ENCODE assay signal across 24 cellular contexts in the genomic region with DNA sequence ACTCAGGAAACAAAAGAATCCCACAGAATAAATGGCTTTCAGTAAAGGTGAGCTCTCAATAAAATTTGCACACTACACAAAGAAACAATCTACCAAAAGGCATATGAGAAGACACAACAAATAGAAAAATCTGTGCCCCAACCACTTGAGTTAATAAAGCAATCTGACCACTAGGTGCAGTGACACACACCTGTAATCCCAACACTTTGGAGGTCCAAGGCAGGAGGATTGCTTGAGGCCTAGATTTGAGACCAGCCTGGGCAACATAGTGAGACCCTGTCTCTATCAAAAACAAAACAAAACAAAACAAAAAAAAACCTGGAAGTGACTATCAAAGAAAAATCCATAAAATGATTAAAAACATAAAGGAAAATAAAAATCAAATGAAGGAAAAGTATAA.
"Had no signal": no experiment of that assay in that cellular context is flagged by ENCODE, and none has a peak within 500 bp of the region (broad histone marks: within the 10 kb centered on the region; RNA-seq: fewer than 3 reads in every experiment).

No MANE protein-coding gene starts in this region.

- H3K27ac ChIP-seq: dorsolateral prefrontal cortex, foreskin keratinocyte, hepatocyte, left ventricle myocardium inferior, lower lobe of right lung, neural progenitor cell, ovary, right lobe of liver, tibial artery, upper lobe of left lung, uterus had no signal

- DNase-seq: cortex of kidney; dorsolateral prefrontal cortex; effector CD8-positive, alpha-beta T cell; erythroblast; foreskin keratinocyte; head of caudate nucleus; kidney; left cardiac atrium; left ventricle myocardium inferior; lower lobe of right lung; nucleus accumbens; ovary; right lobe of liver; stimulated activated CD4-positive, alpha-beta T cell treated with anti-CD3 and anti-CD28 coated beads, Interleukin-4, amount 100 ng/mL, for 1 hour; tibial artery; upper lobe of left lung; uterus had no signal

- H3K36me3 Mint-ChIP-seq: neural progenitor cell had no signal

- H3K27me3 ChIP-seq: dorsolateral prefrontal cortex, foreskin keratinocyte, neural progenitor cell, ovary, right lobe of liver, upper lobe of left lung, uterus had no signal

- H3K9me3 Mint-ChIP-seq: natural killer cell treated with Interleukin-12 subunit alpha and Interleukin-12 subunit beta and Interleukin-15 and Interleukin-18, amount 100 ng/mL, for 72 hours; stimulated activated naive CD8-positive, alpha-beta T cell treated with anti-CD3 and anti-CD28 coated beads, Interleukin-15, Interleukin-2, amounts not matched to agents 100 ng/mL and 50 ng/mL, for 24 hours had no signal

- H3K4me2 ChIP-seq: hepatocyte, neural progenitor cell had no signal

- H3K27ac Mint-ChIP-seq: memory B cell; mesothelial cell of epicardium; natural killer cell treated with Interleukin-12 subunit alpha and Interleukin-12 subunit beta and Interleukin-15 and Interleukin-18, amount 100 ng/mL, for 72 hours; neural progenitor cell; stimulated activated memory B cell treated with anti-CD40 and anti-IgM and Interleukin-4, amounts not matched to agents 10 μg/mL and 1 μg/mL and 100 μg/mL, for 72 hours; stimulated activated naive CD8-positive, alpha-beta T cell treated with anti-CD3 and anti-CD28 coated beads, Interleukin-15, Interleukin-2, amounts not matched to agents 100 ng/mL and 50 ng/mL, for 24 hours had no signal

- H3K4me3 Mint-ChIP-seq: memory B cell; mesothelial cell of epicardium; natural killer cell treated with Interleukin-12 subunit alpha and Interleukin-12 subunit beta and Interleukin-15 and Interleukin-18, amount 100 ng/mL, for 72 hours; neural progenitor cell; stimulated activated memory B cell treated with anti-CD40 and anti-IgM and Interleukin-4, amounts not matched to agents 10 μg/mL and 1 μg/mL and 100 μg/mL, for 72 hours; stimulated activated naive CD8-positive, alpha-beta T cell treated with anti-CD3 and anti-CD28 coated beads, Interleukin-15, Interleukin-2, amounts not matched to agents 100 ng/mL and 50 ng/mL, for 24 hours had no signal

- H3K9me3 ChIP-seq: lower lobe of right lung, ovary, right lobe of liver, upper lobe of left lung, uterus had no signal

- H3K4me1 ChIP-seq: foreskin keratinocyte, left ventricle myocardium inferior, lower lobe of right lung, neural progenitor cell, right lobe of liver, tibial artery, upper lobe of left lung, uterus had no signal

- H2AFZ ChIP-seq: hepatocyte, neural progenitor cell had no signal

- H3K9ac ChIP-seq: neural progenitor cell had no signal

- H3K4me1 Mint-ChIP-seq: memory B cell, neural progenitor cell had no signal

- ATAC-seq: foreskin keratinocyte; left cardiac atrium; lower lobe of right lung; natural killer cell treated with Interleukin-12 subunit alpha and Interleukin-12 subunit beta and Interleukin-15 and Interleukin-18, amount 100 ng/mL, for 72 hours; right lobe of liver; stimulated activated memory B cell treated with anti-CD40 and anti-IgM and Interleukin-4, amounts not matched to agents 10 μg/mL and 1 μg/mL and 100 μg/mL, for 72 hours had no signal

- H3K79me2 ChIP-seq: hepatocyte had no signal
